Comparison of ENCODE assay signal across 15 cellular contexts in genomic region chr7:44015090-44015489, GRCh38. TPM values are rescaled to one million over a fixed set of nuclear protein-coding genes. Genes with fewer than 3 reads are reported as not detected.
"Had no signal": no experiment of that assay in that cellular context is flagged by ENCODE, and none has a peak within 500 bp of the region (broad histone marks: within the 10 kb centered on the region; RNA-seq: fewer than 3 reads in every experiment).

No MANE protein-coding gene starts in this region.

RNA-seq across cellular contexts. Expression of gene SPDYE1, which starts 17.4 kb away (rescaled TPM):
- total RNA-seq: occipital lobe, osteoblast, pulmonary artery endothelial cell, right atrium auricular region, sigmoid colon, smooth muscle cell, spleen, suprapubic skin, transverse colon, upper lobe of right lung, urinary bladder, uterus had no signal
- polyA plus RNA-seq: neural cell, sigmoid colon, spleen, thymus, urinary bladder had no signal

RNA-seq across cellular contexts. Expression of gene PGAM2, which starts 50.3 kb away (rescaled TPM):
- total RNA-seq: pulmonary artery endothelial cell, smooth muscle cell had no signal
- polyA plus RNA-seq: naive thymus-derived CD4-positive, alpha-beta T cell; neural cell; smooth muscle cell had no signal
